17 cellular contexts compared by ENCODE assay signal in genomic region chr3:197408177-197408957, GRCh38.
DNase-seq lines count a peak whose midpoint lies in the region; ATAC-seq and TF ChIP-seq lines count a peak whose summit lies in the region.
"Had no signal": no experiment of that assay in that cellular context is flagged by ENCODE, and none has a peak within 500 bp of the region (broad histone marks: within the 10 kb centered on the region; RNA-seq: fewer than 3 reads in every experiment).

No MANE protein-coding gene starts in this region.

- no peak for TF ChIP-seq CTCF in IMR-90 (conservative IDR thresholded peaks at IDR 0.05; ENCODE audit: low read depth, low read length)

- H2AK9ac ChIP-seq in IMR-90 (replicated peaks; ENCODE audit: low read depth, low read length, poor library complexity) = no peak overlapping the region

- no peak overlapping the region for H2BK120ac ChIP-seq in IMR-90 (ENCODE audit: low read depth, low read length)

- no peak overlapping the region for H3K23ac ChIP-seq in IMR-90 (ENCODE audit: low read depth, low read length)

- DNase-seq in IMR-90 (peak; percentile 41), adipocyte (ENCODE audit: low read depth) (peak; percentile 28), right cardiac atrium (no peak), posterior vena cava (ENCODE audit: low spot score) (peak; percentile 44), head of caudate nucleus (no peak), NCI-H1417 (lab: John Stamatoyannopoulos, UW) (no peak)
- DNase-seq: activated naive CD4-positive, alpha-beta T cell treated with anti-CD3 and anti-CD28 coated beads for 36 hours; foreskin melanocyte; HCEC 1CT; NCI-H524 treated with DMSO at 0.1 percent for 48 hours; SHP77 treated with DMSO at 0.1 percent for 48 hours; stimulated activated CD4-positive, alpha-beta T cell treated with anti-CD3 and anti-CD28 coated beads, Interleukin-2, amount 100 ng/mL, for 24 hours; stimulated activated naive CD8-positive, alpha-beta T cell treated with anti-CD3 and anti-CD28 coated beads, Interleukin-15, Interleukin-2, amounts not matched to agents 100 U/mL and 50 U/mL, for 24 hours had no signal

- H4K20me1 ChIP-seq in IMR-90 (ENCODE audit: insufficient read depth, low read length) = no peaks in the 10 kb centered on the region

- in situ Hi-C loops in IMR-90 (cut with MboI; ENCODE audit: low sequenced_read_pairs) = no loop called here

- H2BK20ac ChIP-seq in IMR-90 (ENCODE audit: low read depth, low read length) = no peak overlapping the region

- no peak overlapping the region for H3K14ac ChIP-seq in IMR-90 (replicated peaks; ENCODE audit: low read depth, low read length)

- no peak overlapping the region for H2AFZ ChIP-seq in IMR-90 (replicated peaks; ENCODE audit: low read length, poor library complexity)

- ATAC-seq in IMR-90 (ENCODE audit: low read depth) (peak; percentile 59), right cardiac atrium (peak; percentile 44 to 55), GM18873 (IDR thresholded peaks at IDR 0.05; ENCODE audit: low FRiP score, unreplicated experiment) (no peak), HG03442 (IDR thresholded peaks at IDR 0.05; ENCODE audit: unreplicated experiment) (no peak)
- ATAC-seq: stimulated activated naive CD8-positive, alpha-beta T cell treated with anti-CD3 and anti-CD28 coated beads, Interleukin-15, Interleukin-2, amounts not matched to agents 100 U/mL and 50 U/mL, for 24 hours had no signal

- no peak for TF ChIP-seq RAD21 in IMR-90 (IDR thresholded peaks at IDR 0.05; ENCODE audit: low read length)

- dilution Hi-C loops in IMR-90 (cut with HindIII; ENCODE audit: low sequenced_read_pairs, unreplicated experiment) = no loop called here

- peaks cover 35% of the 10 kb centered on the region for H3K27me3 ChIP-seq in IMR-90 (ENCODE audit: control insufficient read depth, insufficient read depth, low read length)
- peaks cover 43% of the 10 kb centered on the region for H3K27me3 ChIP-seq in adipocyte (replicated peaks; ENCODE audit: control insufficient read depth, insufficient read depth, low read length)
- H3K27me3 ChIP-seq in right cardiac atrium (ENCODE audit: control insufficient read depth, insufficient read depth) = no peaks in the 10 kb centered on the region
- H3K27me3 ChIP-seq: tibial nerve had no signal

- intact Hi-C loops in IMR-90 (cut with micrococcal nuclease) = no loop called here
- intact Hi-C loops in right cardiac atrium (cut with DNase I) = no loop called here
- intact Hi-C loops in posterior vena cava (cut with DNase I) = no loop called here
- intact Hi-C loops in head of caudate nucleus (cut with DNase I) = no loop called here

- H3K4me3 ChIP-seq in IMR-90 (ENCODE audit: insufficient read depth, low read depth, low read length) (no peak overlapping the region), adipocyte (ENCODE audit: low read length) (no peak overlapping the region), right cardiac atrium (ENCODE audit: low read length) (no peak overlapping the region)
- H3K4me3 ChIP-seq: tibial nerve had no signal

- no peak overlapping the region for H2BK5ac ChIP-seq in IMR-90 (ENCODE audit: low read depth, low read length, poor library complexity, severe bottlenecking)

- TF ChIP-seq POLR2A in IMR-90 (IDR thresholded peaks at IDR 0.05; ENCODE audit: low read depth, low read length) = no peak

- no peaks in the 10 kb centered on the region for H3K79me1 ChIP-seq in IMR-90 (ENCODE audit: low read depth in 1 of 2, low read length in 2 of 2)

- no peak overlapping the region for H3K27ac ChIP-seq in IMR-90 (ENCODE audit: insufficient read depth, low read length)
- H3K27ac ChIP-seq in right cardiac atrium (ENCODE audit: low read length) = no peak overlapping the region
- H3K27ac ChIP-seq: tibial nerve, VCaP had no signal

- H3K9ac ChIP-seq in IMR-90 (ENCODE audit: low read depth, low read length) = no peak overlapping the region
- H3K9ac ChIP-seq in adipocyte (ENCODE audit: low read length) = no peak overlapping the region

- POLR2A ChIA-PET in IMR-90 (lab: Charles Lee; ENCODE audit: unreplicated experiment) = no interaction called here

- no peak overlapping the region for H2BK15ac ChIP-seq in IMR-90 (ENCODE audit: low read depth, low read length)

- H4K8ac ChIP-seq in IMR-90 (ENCODE audit: low read depth in 2 of 2, low read length in 2 of 2) = no peak overlapping the region

- H2AK5ac ChIP-seq in IMR-90 (ENCODE audit: low read depth, low read length) = no peak overlapping the region

- no peak overlapping the region for H3K4ac ChIP-seq in IMR-90 (ENCODE audit: low read depth, low read length)

- BruUV-seq in IMR-90 (replicated peaks; lab: Mats Ljungman, UMichigan) = no TSS peak

- H4K91ac ChIP-seq in IMR-90 (ENCODE audit: insufficient read depth, low read depth, low read length) = no peak overlapping the region

- H3K4me1 ChIP-seq in IMR-90 (ENCODE audit: control insufficient read depth, insufficient read depth, low read length) (no peaks in the 10 kb centered on the region), adipocyte (ENCODE audit: control insufficient read depth, insufficient read depth, low read length) (no peaks in the 10 kb centered on the region), right cardiac atrium (ENCODE audit: control insufficient read depth, insufficient read depth, low read length) (no peaks in the 10 kb centered on the region)
- H3K4me1 ChIP-seq: tibial nerve had no signal

- CTCF ChIA-PET in IMR-90 (lab: Yijun Ruan, JAX) = no interaction called here

- 83% methylated on average over 1 of the region's 9 CpGs; no CpG with 5 or more reads in 1 of the 2 experiments for WGBS in IMR-90 (ENCODE audit: extremely low coverage in 2 of 2, insufficient read length in 1 of 2), 2 experiments
- 72% methylated on average over 9 of the region's 9 CpGs for WGBS in right cardiac atrium

- no peak overlapping the region for H3K56ac ChIP-seq in IMR-90 (ENCODE audit: extremely low read depth, insufficient read depth, low read length)

- no peaks in the 10 kb centered on the region for H3K9me1 ChIP-seq in IMR-90 (ENCODE audit: insufficient read depth, low read length)

- H3K18ac ChIP-seq in IMR-90 (ENCODE audit: low read depth, low read length) = no peak overlapping the region

- H3K9me3 ChIP-seq in IMR-90 (ENCODE audit: control insufficient read depth, insufficient read depth, low read length) (peaks cover 2% of the 10 kb centered on the region; the same call in 1 of the 2 replicates), adipocyte (ENCODE audit: control insufficient read depth, low read length) (peaks cover 8% of the 10 kb centered on the region), right cardiac atrium (ENCODE audit: control insufficient read depth, low read length) (no peaks in the 10 kb centered on the region)

- no peak overlapping the region for H3K4me2 ChIP-seq in IMR-90 (ENCODE audit: low read depth, low read length)

- no peak overlapping the region for H4K5ac ChIP-seq in IMR-90 (ENCODE audit: low read depth, low read length)

- no peaks in the 10 kb centered on the region for H3K36me3 ChIP-seq in IMR-90 (ENCODE audit: control insufficient read depth, insufficient read depth, low read length)
- H3K36me3 ChIP-seq in adipocyte (ENCODE audit: control insufficient read depth, insufficient read depth, low read length, severe bottlenecking) = no peaks in the 10 kb centered on the region
- H3K36me3 ChIP-seq: tibial nerve had no signal

TF ChIP-seq in IMR-90, 13 proteins besides CTCF, POLR2A, EP300 and RAD21:
- TF ChIP-seq SMC3 (IDR thresholded peaks at IDR 0.05; ENCODE audit: low read depth, low read length) (no peak), MAFK (IDR thresholded peaks at IDR 0.05; ENCODE audit: low read depth, low read length) (no peak), CHD1 (IDR thresholded peaks at IDR 0.05; ENCODE audit: low read depth, low read length) (no peak), BHLHE40 (IDR thresholded peaks at IDR 0.05; ENCODE audit: low read depth, low read length) (no peak), FOS (IDR thresholded peaks at IDR 0.05; ENCODE audit: low read depth, low read length) (no peak), MAZ (IDR thresholded peaks at IDR 0.05; ENCODE audit: borderline replicate concordance, low read depth, low read length) (no peak), NFE2L2 (IDR thresholded peaks at IDR 0.05; ENCODE audit: low read depth, low read length) (no peak)
- TF ChIP-seq, protein P1, sequence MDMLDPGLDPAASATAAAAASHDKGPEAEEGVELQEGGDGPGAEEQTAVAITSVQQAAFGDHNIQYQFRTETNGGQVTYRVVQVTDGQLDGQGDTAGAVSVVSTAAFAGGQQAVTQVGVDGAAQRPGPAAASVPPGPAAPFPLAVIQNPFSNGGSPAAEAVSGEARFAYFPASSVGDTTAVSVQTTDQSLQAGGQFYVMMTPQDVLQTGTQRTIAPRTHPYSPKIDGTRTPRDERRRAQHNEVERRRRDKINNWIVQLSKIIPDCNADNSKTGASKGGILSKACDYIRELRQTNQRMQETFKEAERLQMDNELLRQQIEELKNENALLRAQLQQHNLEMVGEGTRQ (IDR thresholded peaks at IDR 0.05; ENCODE audit: low read depth, low read length) = no peak
TF ChIP-seq in IMR-90: peak in this region for 0.

Comparison
In these comparisons a context has a peak if more than half of its experiments do, and no peak if none do; other contexts are left out.
1. ATAC-seq: peak in IMR-90 (single experiment) and right cardiac atrium (2 of 2); none in GM18873 (single experiment) and HG03442 (single experiment).
2. DNase-seq: peak in IMR-90 (single experiment), adipocyte (single experiment) and posterior vena cava (single experiment); none in right cardiac atrium (0 of 3), head of caudate nucleus (0 of 42) and NCI-H1417 (0 of 3).